Comparison of ENCODE assay signal across 25 cellular contexts in the genomic region with DNA sequence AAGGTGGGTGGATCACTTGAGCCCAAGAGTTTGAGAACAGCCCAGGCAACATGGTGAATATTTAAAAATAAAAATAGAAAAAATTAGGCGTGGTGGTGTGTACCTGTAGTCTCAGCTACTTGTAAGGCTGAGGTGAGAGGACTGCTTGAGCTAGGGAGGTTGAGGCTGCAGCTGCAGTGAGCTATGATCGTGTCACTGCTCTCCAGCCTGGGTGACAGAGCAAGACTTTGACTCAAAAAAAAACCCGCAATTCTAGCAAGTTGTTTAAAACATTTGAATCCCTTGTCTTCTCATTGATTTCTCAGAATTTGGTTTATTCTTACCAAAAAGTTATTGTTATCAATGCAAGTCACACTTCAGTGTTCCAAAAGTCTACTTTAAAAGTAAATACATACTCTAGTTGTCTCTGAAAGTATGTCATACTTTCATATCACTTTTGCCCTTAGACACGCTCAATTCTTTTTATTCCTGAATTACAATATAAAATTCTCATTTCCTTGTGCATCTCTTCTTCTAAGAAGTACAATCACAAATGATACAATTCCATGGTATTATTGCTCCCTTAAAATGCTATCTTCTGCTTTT. TPM values are rescaled to one million over a fixed set of nuclear protein-coding genes. Genes with fewer than 3 reads are reported as not detected.
DNase-seq lines count a peak whose midpoint lies in the region; ATAC-seq, FAIRE-seq and TF ChIP-seq lines count a peak whose summit lies in the region.
"Had no signal": no experiment of that assay in that cellular context is flagged by ENCODE, and none has a peak within 500 bp of the region (broad histone marks: within the 10 kb centered on the region; RNA-seq: fewer than 3 reads in every experiment).

No MANE protein-coding gene starts in this region.

- H3K4me1 Mint-ChIP-seq in activated T-cell treated with anti-CD3 and anti-CD28 coated beads, Interleukin-2, amount 50 U/mL, for 4 hours (ENCODE audit: low read depth), result peaks cover 91% of the 10 kb centered on the region

- H2BK120ac ChIP-seq in trophoblast cell (ENCODE audit: insufficient read depth, low read length, poor library complexity), result no peak overlapping the region

- H3K4ac ChIP-seq in trophoblast cell (ENCODE audit: low read depth, low read length), result peak overlapping the region; percentile 91

- no peak overlapping the region for H2AK5ac ChIP-seq in trophoblast cell (ENCODE audit: low read length)

- no peak overlapping the region for H3K18ac ChIP-seq in trophoblast cell (ENCODE audit: low read length)

- no peaks in the 10 kb centered on the region for H3K27me3 Mint-ChIP-seq in activated T-cell treated with anti-CD3 and anti-CD28 coated beads, Interleukin-2, amount 50 U/mL, for 4 hours (ENCODE audit: low read depth)
- H3K27me3 Mint-ChIP-seq: naive B cell had no signal

- no peak overlapping the region for H3K23ac ChIP-seq in trophoblast cell (ENCODE audit: low read length)

- no peaks in the 10 kb centered on the region for H3K9me3 ChIP-seq in trophoblast cell (ENCODE audit: insufficient read depth, low read depth, low read length)
- H3K9me3 ChIP-seq: thoracic aorta had no signal

- no peak overlapping the region for H4K91ac ChIP-seq in trophoblast cell (ENCODE audit: low read depth, low read length)

- DNase-seq in activated T-cell treated with anti-CD3 and anti-CD28 coated beads, Interleukin-2, amount 50 U/mL, for 4 hours, result no peak
- DNase-seq in activated T-cell treated with anti-CD3 and anti-CD28 coated beads for 4 hours (no peak), GM12891 (ENCODE audit: insufficient read length, low spot score) (no peak), trophoblast cell (no peak), NOMO-1 treated with DMSO at 0.1 percent for 48 hours (lab: John Stamatoyannopoulos, UW; ENCODE audit: unreplicated experiment) (no peak)
- DNase-seq in activated naive CD4-positive, alpha-beta T cell treated with anti-CD3 and anti-CD28 coated beads, Interleukin-2, amount 50 U/mL, for 72 hours (ENCODE audit: low spot score in 2 of 2), result no peak
- DNase-seq: activated CD8-positive, alpha-beta memory T cell treated with anti-CD3 and anti-CD28 coated beads, Interleukin-2, amount 50 U/mL, for 48 hours; amniotic stem cell; DMS79; erythroblast; left cardiac atrium; mesenchymal stem cell; naive B cell; NCI-H1694 treated with DMSO at 0.1 percent for 48 hours; NCI-H2227 treated with DMSO at 0.1 percent for 48 hours; NCI-H82; PC-9; posterior cingulate gyrus; SIG-M5; stimulated activated CD4-positive, alpha-beta T cell treated with anti-CD3 and anti-CD28 coated beads, Interleukin-4, amount 100 ng/mL, for 1 hour had no signal

- no peaks in the 10 kb centered on the region for H3K9me3 Mint-ChIP-seq in activated T-cell treated with anti-CD3 and anti-CD28 coated beads, Interleukin-2, amount 50 U/mL, for 4 hours
- peaks cover 12 to 14% of the 10 kb centered on the region in 2 donors for H3K9me3 Mint-ChIP-seq in activated naive CD4-positive, alpha-beta T cell treated with anti-CD3 and anti-CD28 coated beads, Interleukin-2, amount 50 U/mL, for 72 hours
- H3K9me3 Mint-ChIP-seq: naive B cell, WTC11 had no signal

- H3K4me3 ChIP-seq in trophoblast cell (ENCODE audit: low read depth, low read length), result no peak overlapping the region
- H3K4me3 ChIP-seq: PC-9 had no signal

- peaks cover 24% of the 10 kb centered on the region for H3K79me2 ChIP-seq in trophoblast cell (ENCODE audit: control insufficient read depth, insufficient read depth, low read length, poor library complexity)

- no peak overlapping the region for H3K9ac ChIP-seq in trophoblast cell (ENCODE audit: low read length)

- no peak overlapping the region for H4K8ac ChIP-seq in trophoblast cell (ENCODE audit: low read depth, low read length)

- TF ChIP-seq POLR2A in GM12891 (IDR thresholded peaks at IDR 0.05; ENCODE audit: low read depth, low read length), result no peak

- ATAC-seq in activated T-cell treated with anti-CD3 and anti-CD28 coated beads, Interleukin-2, amount 50 U/mL, for 4 hours, result peak; percentile 74
- ATAC-seq in activated naive CD4-positive, alpha-beta T cell treated with anti-CD3 and anti-CD28 coated beads, Interleukin-2, amount 50 U/mL, for 72 hours, result peak; percentile 79 to 81
- no peak for ATAC-seq in HG02623 (IDR thresholded peaks at IDR 0.05; ENCODE audit: unreplicated experiment)
- ATAC-seq in GM18519 (IDR thresholded peaks at IDR 0.05; ENCODE audit: low FRiP score, unreplicated experiment), result no peak
- ATAC-seq: left cardiac atrium, WTC11 had no signal

- H3K27ac Mint-ChIP-seq in activated naive CD4-positive, alpha-beta T cell treated with anti-CD3 and anti-CD28 coated beads, Interleukin-2, amount 50 U/mL, for 72 hours, result peak overlapping the region; percentile 61 to 83
- H3K27ac Mint-ChIP-seq: WTC11 had no signal

- no CpG with 5 or more reads among the region's 4 CpGs for WGBS in trophoblast cell (ENCODE audit: extremely low coverage, insufficient coverage, insufficient read length)

- peak; percentile 62 for FAIRE-seq in GM12891 (lab: Jason Lieb, UNC)
- FAIRE-seq: frontal cortex had no signal

- no peak overlapping the region for H2AFZ ChIP-seq in trophoblast cell (ENCODE audit: insufficient read depth, low read length, poor library complexity)
- H2AFZ ChIP-seq: PC-9 had no signal

- peaks cover 37% of the 10 kb centered on the region for H3K36me3 Mint-ChIP-seq in activated T-cell treated with anti-CD3 and anti-CD28 coated beads, Interleukin-2, amount 50 U/mL, for 4 hours (ENCODE audit: insufficient read depth)
- peaks cover 20 to 36% of the 10 kb centered on the region in 2 donors for H3K36me3 Mint-ChIP-seq in activated naive CD4-positive, alpha-beta T cell treated with anti-CD3 and anti-CD28 coated beads, Interleukin-2, amount 50 U/mL, for 72 hours

- no peak overlapping the region for H4K12ac ChIP-seq in trophoblast cell (ENCODE audit: low read depth, low read length)

- no peak overlapping the region for H3K4me2 ChIP-seq in trophoblast cell (ENCODE audit: low read length)
- H3K4me2 ChIP-seq: PC-9 had no signal

- H3K27me3 ChIP-seq in trophoblast cell (ENCODE audit: insufficient read depth, low read length), result no peaks in the 10 kb centered on the region

- H3K36me3 ChIP-seq in trophoblast cell (ENCODE audit: control insufficient read depth in 1 of 2, insufficient read depth in 2 of 2, low read length in 2 of 2), result peaks cover 5% of the 10 kb centered on the region in 2 experiments
- H3K36me3 ChIP-seq: thoracic aorta had no signal

- no peak overlapping the region for H3K27ac ChIP-seq in trophoblast cell (ENCODE audit: low read depth, low read length)
- H3K27ac ChIP-seq: PC-9, thoracic aorta had no signal

- no peaks in the 10 kb centered on the region for H3K79me1 ChIP-seq in trophoblast cell (ENCODE audit: low read length)

- H3K4me1 ChIP-seq in trophoblast cell (ENCODE audit: control insufficient read depth in 1 of 2, insufficient read depth in 2 of 2, low read length in 2 of 2), result peaks cover 0 to 2% of the 10 kb centered on the region in 2 experiments

- peak overlapping the region; percentile 48 for H3K4me3 Mint-ChIP-seq in activated T-cell treated with anti-CD3 and anti-CD28 coated beads, Interleukin-2, amount 50 U/mL, for 4 hours
- H3K4me3 Mint-ChIP-seq: WTC11 had no signal

- no peak overlapping the region for H3K14ac ChIP-seq in trophoblast cell (ENCODE audit: low read length)

- no peak overlapping the region for H2BK12ac ChIP-seq in trophoblast cell (ENCODE audit: low read length)

- H2BK5ac ChIP-seq in trophoblast cell (ENCODE audit: low read depth, low read length, poor library complexity), result no peak overlapping the region

TF ChIP-seq in GM12891, 5 proteins besides CTCF, POLR2A, EP300 and RAD21:
- TF ChIP-seq PAX5 (IDR thresholded peaks at IDR 0.05; ENCODE audit: insufficient read depth, low read length, severe bottlenecking), result no peak
- no peak for TF ChIP-seq TAF1 (IDR thresholded peaks at IDR 0.05; ENCODE audit: low read depth, low read length)
- TF ChIP-seq SPI1 (IDR thresholded peaks at IDR 0.05; ENCODE audit: low read depth, low read length), result no peak
- TF ChIP-seq POLR2AphosphoS5 (IDR thresholded peaks at IDR 0.05; ENCODE audit: low read depth, low read length), result no peak
- TF ChIP-seq POU2F2 (IDR thresholded peaks at IDR 0.05; ENCODE audit: low read depth, low read length), result no peak

RNA-seq across cellular contexts. Expression of a gene that starts 6.3 kb away (rescaled TPM):
- 10 to 100 TPM; 44.9 to 53.5 (median 46.0) TPM for total RNA-seq in activated T-cell treated with anti-CD3 and anti-CD28 coated beads, Interleukin-2, amount 50 U/mL, for 4 hours
- 27.3 TPM for polyA plus RNA-seq in GM12891 (2012; ENCODE audit: low read depth, missing spikeins)
- 10 to 100 TPM; 28.3 to 40.2 TPM for total RNA-seq in activated naive CD4-positive, alpha-beta T cell treated with anti-CD3 and anti-CD28 coated beads, Interleukin-2, amount 50 U/mL, for 72 hours
- polyA plus RNA-seq in trophoblast cell (2013), result 20.2 and 21.7 TPM in 2 replicates

Comparison
In these comparisons a context has a peak if more than half of its experiments do, and no peak if none do; other contexts are left out.
1. ATAC-seq: peak in activated T-cell treated with anti-CD3 and anti-CD28 coated beads, Interleukin-2, amount 50 U/mL, for 4 hours (2 of 2) and activated naive CD4-positive, alpha-beta T cell treated with anti-CD3 and anti-CD28 coated beads, Interleukin-2, amount 50 U/mL, for 72 hours (2 of 2); none in HG02623 (single experiment) and GM18519 (single experiment).